8 cellular contexts compared by ENCODE assay signal in genomic region chr9:109253637-109254284, GRCh38.
DNase-seq lines count a peak whose midpoint lies in the region; ATAC-seq and TF ChIP-seq lines count a peak whose summit lies in the region.
"Had no signal": no experiment of that assay in that cellular context is flagged by ENCODE, and none has a peak within 500 bp of the region (broad histone marks: within the 10 kb centered on the region; RNA-seq: fewer than 3 reads in every experiment).

No MANE protein-coding gene starts in this region.

- H3K4me3 ChIP-seq in heart left ventricle: no peak overlapping the region
- no peak overlapping the region for H3K4me3 ChIP-seq in thyroid gland (replicated peaks in 1 of 3)

- no peaks in the 10 kb centered on the region for H3K9me3 Mint-ChIP-seq in HFFc6
- H3K9me3 Mint-ChIP-seq in activated naive CD8-positive, alpha-beta T cell treated with anti-CD3 and anti-CD28 coated beads, Interleukin-2, amount 50 U/mL, for 24 hours: no peaks in the 10 kb centered on the region
- H3K9me3 Mint-ChIP-seq: activated CD4-positive, alpha-beta memory T cell treated with anti-CD3 and anti-CD28 coated beads, Interleukin-2, amount 10 ng/mL, durations not matched to agents 7 days and 5 days had no signal

- peak; percentile 61 for DNase-seq in HFFc6
- peak; percentile 67 for DNase-seq in T1000 (lab: John Stamatoyannopoulos, UW)
- DNase-seq in heart left ventricle: no peak
- peak; percentile 61 to 73 for DNase-seq in thyroid gland
- DNase-seq in activated naive CD8-positive, alpha-beta T cell treated with anti-CD3 and anti-CD28 coated beads, Interleukin-2, amount 50 U/mL, for 24 hours: no peak
- no peak for DNase-seq in stimulated activated naive CD8-positive, alpha-beta T cell treated with anti-CD3 and anti-CD28 coated beads, Interleukin-15, Interleukin-2, amounts not matched to agents 100 U/mL and 50 U/mL, for 24 hours
- no peak for DNase-seq in NCI-H526 treated with DMSO at 0.1 percent for 48 hours (lab: John Stamatoyannopoulos, UW)
- DNase-seq: activated CD4-positive, alpha-beta memory T cell treated with anti-CD3 and anti-CD28 coated beads, Interleukin-2, amount 10 ng/mL, durations not matched to agents 7 days and 5 days had no signal

- TF ChIP-seq CTCF in HFFc6 (IDR thresholded peaks at IDR 0.05): peak; percentile 37
- TF ChIP-seq CTCF in heart left ventricle (IDR thresholded peaks at IDR 0.05): no peak
- peak in 3 of 6 experiments; percentile 13 to 36 (median 15) for TF ChIP-seq CTCF in thyroid gland (IDR thresholded peaks at IDR 0.05)

- H3K4me1 ChIP-seq in heart left ventricle: peaks cover 0 to 12% (median 1%) of the 10 kb centered on the region in 12 donors
- peaks cover 40 to 51% of the 10 kb centered on the region in 2 donors for H3K4me1 ChIP-seq in thyroid gland

- no peaks in the 10 kb centered on the region; the same call in 1 of the 2 replicates for H3K36me3 Mint-ChIP-seq in HFFc6 (ENCODE audit: low read depth)
- no peaks in the 10 kb centered on the region for H3K36me3 Mint-ChIP-seq in activated naive CD8-positive, alpha-beta T cell treated with anti-CD3 and anti-CD28 coated beads, Interleukin-2, amount 50 U/mL, for 24 hours (ENCODE audit: low read depth)

- peak overlapping the region; percentile 81 for H3K27ac Mint-ChIP-seq in HFFc6
- H3K27ac Mint-ChIP-seq in activated naive CD8-positive, alpha-beta T cell treated with anti-CD3 and anti-CD28 coated beads, Interleukin-2, amount 50 U/mL, for 24 hours: no peak overlapping the region
- H3K27ac Mint-ChIP-seq: activated CD4-positive, alpha-beta memory T cell treated with anti-CD3 and anti-CD28 coated beads, Interleukin-2, amount 10 ng/mL, durations not matched to agents 7 days and 5 days had no signal

- H3K36me3 ChIP-seq in heart left ventricle: no peaks in the 10 kb centered on the region
- H3K36me3 ChIP-seq in thyroid gland: no peaks in the 10 kb centered on the region

- TF ChIP-seq POLR2A in heart left ventricle (IDR thresholded peaks at IDR 0.05) (no peak), thyroid gland (IDR thresholded peaks at IDR 0.05) (peak in 1 of 2 donors; percentile 24)

- ATAC-seq in heart left ventricle: peak in 3 of 4 donors; percentile 23 to 55 (median 33)
- ATAC-seq in activated naive CD8-positive, alpha-beta T cell treated with anti-CD3 and anti-CD28 coated beads, Interleukin-2, amount 50 U/mL, for 24 hours: no peak
- ATAC-seq in stimulated activated naive CD8-positive, alpha-beta T cell treated with anti-CD3 and anti-CD28 coated beads, Interleukin-15, Interleukin-2, amounts not matched to agents 100 U/mL and 50 U/mL, for 24 hours: no peak

- H3K27ac ChIP-seq in heart left ventricle (peak overlapping the region in 1 of 12 donors; percentile 16), thyroid gland (peak overlapping the region; percentile 76 to 90 (median 86))

- intact Hi-C loops in heart left ventricle (cut with DNase I) (no loop called here), thyroid gland (cut with DNase I) (no loop called here)

- 49 to 75% (median 53%) methylated on average over 7 of the region's 7 CpGs for WGBS in heart left ventricle, 4 donors
- WGBS in thyroid gland, 2 donors: 34% methylated on average over 7 of the region's 7 CpGs

- H3K27me3 ChIP-seq in heart left ventricle (peaks cover 0 to 3% (median 0%) of the 10 kb centered on the region in 9 donors), thyroid gland (no peaks in the 10 kb centered on the region)

- peaks cover 11% of the 10 kb centered on the region for H3K27me3 Mint-ChIP-seq in HFFc6 (ENCODE audit: insufficient read depth)
- H3K27me3 Mint-ChIP-seq in activated naive CD8-positive, alpha-beta T cell treated with anti-CD3 and anti-CD28 coated beads, Interleukin-2, amount 50 U/mL, for 24 hours: peaks cover 8% of the 10 kb centered on the region

- peak overlapping the region; percentile 65; the same call in 1 of the 2 replicates for H3K4me3 Mint-ChIP-seq in HFFc6
- H3K4me3 Mint-ChIP-seq in activated naive CD8-positive, alpha-beta T cell treated with anti-CD3 and anti-CD28 coated beads, Interleukin-2, amount 50 U/mL, for 24 hours: no peak overlapping the region
- H3K4me3 Mint-ChIP-seq: activated CD4-positive, alpha-beta memory T cell treated with anti-CD3 and anti-CD28 coated beads, Interleukin-2, amount 10 ng/mL, durations not matched to agents 7 days and 5 days had no signal

- H3K9me3 ChIP-seq in heart left ventricle (no peaks in the 10 kb centered on the region), thyroid gland (no peaks in the 10 kb centered on the region)

- H3K4me1 Mint-ChIP-seq in HFFc6 (ENCODE audit: low read depth): peaks cover 78% of the 10 kb centered on the region
- H3K4me1 Mint-ChIP-seq in activated naive CD8-positive, alpha-beta T cell treated with anti-CD3 and anti-CD28 coated beads, Interleukin-2, amount 50 U/mL, for 24 hours: no peaks in the 10 kb centered on the region
- H3K4me1 Mint-ChIP-seq: activated CD4-positive, alpha-beta memory T cell treated with anti-CD3 and anti-CD28 coated beads, Interleukin-2, amount 10 ng/mL, durations not matched to agents 7 days and 5 days had no signal

Comparison
In these comparisons a context has a peak if more than half of its experiments do, and no peak if none do; other contexts are left out.
1. DNase-seq: peak in HFFc6 (single experiment), T1000 (single experiment) and thyroid gland (2 of 2); none in heart left ventricle (0 of 5), activated naive CD8-positive, alpha-beta T cell treated with anti-CD3 and anti-CD28 coated beads, Interleukin-2, amount 50 U/mL, for 24 hours (single experiment), stimulated activated naive CD8-positive, alpha-beta T cell treated with anti-CD3 and anti-CD28 coated beads, Interleukin-15, Interleukin-2, amounts not matched to agents 100 U/mL and 50 U/mL, for 24 hours (single experiment) and NCI-H526 treated with DMSO at 0.1 percent for 48 hours (single experiment).
2. ATAC-seq: peak in heart left ventricle (3 of 4); none in activated naive CD8-positive, alpha-beta T cell treated with anti-CD3 and anti-CD28 coated beads, Interleukin-2, amount 50 U/mL, for 24 hours (single experiment) and stimulated activated naive CD8-positive, alpha-beta T cell treated with anti-CD3 and anti-CD28 coated beads, Interleukin-15, Interleukin-2, amounts not matched to agents 100 U/mL and 50 U/mL, for 24 hours (single experiment).